17 cellular contexts compared by ENCODE assay signal in the genomic region with DNA sequence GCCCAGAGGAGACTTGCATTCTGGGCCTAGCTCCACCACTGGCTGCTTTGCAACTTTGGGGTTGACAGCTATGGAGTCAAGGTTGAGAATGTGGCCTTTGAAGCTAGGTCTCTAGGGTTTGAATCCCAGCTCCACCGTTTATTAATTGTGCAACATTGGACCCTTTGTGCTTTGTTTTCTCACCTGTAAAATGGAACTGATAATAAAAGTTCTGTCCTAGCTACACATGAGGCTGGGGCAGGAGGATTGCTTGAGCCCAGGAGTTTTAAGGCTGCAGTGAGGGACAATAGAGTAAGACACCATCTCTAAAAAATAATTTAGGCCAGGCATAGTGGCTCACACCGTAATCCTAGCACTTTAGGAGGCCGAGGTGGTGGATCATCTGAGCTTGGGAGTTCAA. TPM values are rescaled to one million over a fixed set of nuclear protein-coding genes. Genes with fewer than 3 reads are reported as not detected.
DNase-seq lines count a peak whose midpoint lies in the region; ATAC-seq lines count a peak whose summit lies in the region.
"Had no signal": no experiment of that assay in that cellular context is flagged by ENCODE, and none has a peak within 500 bp of the region (broad histone marks: within the 10 kb centered on the region; RNA-seq: fewer than 3 reads in every experiment).

No MANE protein-coding gene starts in this region.

- peaks cover 5% of the 10 kb centered on the region for H3K9me3 Mint-ChIP-seq in activated CD4-positive, alpha-beta T cell treated with anti-CD3 and anti-CD28 coated beads, Interleukin-2, amount 10 ng/mL, durations not matched to agents 24 days and 14 days
- H3K9me3 Mint-ChIP-seq in naive B cell = no peaks in the 10 kb centered on the region
- H3K9me3 Mint-ChIP-seq in T-helper 2 cell treated with Interferon-gamma antibody and Interleukin-4, amounts not matched to agents 5 μg/mL and 100 μg/mL, for 36 hours = no peaks in the 10 kb centered on the region
- H3K9me3 Mint-ChIP-seq: CD4-positive, alpha-beta T cell had no signal

- H3K27ac Mint-ChIP-seq in activated CD4-positive, alpha-beta T cell treated with anti-CD3 and anti-CD28 coated beads, Interleukin-2, amount 10 ng/mL, durations not matched to agents 24 days and 14 days = peak overlapping the region; percentile 57
- H3K27ac Mint-ChIP-seq in naive B cell = peak overlapping the region in 5 of 6 donors; percentile 61 to 100 (median 99)
- H3K27ac Mint-ChIP-seq in T-helper 2 cell treated with Interferon-gamma antibody and Interleukin-4, amounts not matched to agents 5 μg/mL and 100 μg/mL, for 36 hours = no peak overlapping the region

- H3K9ac ChIP-seq in NT2/D1 (ENCODE audit: insufficient read length, low read depth) (peak overlapping the region; percentile 12), stomach smooth muscle (ENCODE audit: low read length in 2 of 2) (no peak overlapping the region)

- intact Hi-C loops in activated CD4-positive, alpha-beta T cell treated with anti-CD3 and anti-CD28 coated beads, Interleukin-2, amount 10 ng/mL, durations not matched to agents 24 days and 14 days (cut with micrococcal nuclease) = no loop called here

- peaks cover 56% of the 10 kb centered on the region for H3K4me1 Mint-ChIP-seq in activated CD4-positive, alpha-beta T cell treated with anti-CD3 and anti-CD28 coated beads, Interleukin-2, amount 10 ng/mL, durations not matched to agents 24 days and 14 days
- H3K4me1 Mint-ChIP-seq in naive B cell = peaks cover 32 to 36% (median 33%) of the 10 kb centered on the region in 3 donors
- peaks cover 51% of the 10 kb centered on the region for H3K4me1 Mint-ChIP-seq in T-helper 2 cell treated with Interferon-gamma antibody and Interleukin-4, amounts not matched to agents 5 μg/mL and 100 μg/mL, for 36 hours (ENCODE audit: low read depth)

- peak overlapping the region; percentile 31 for H3K27ac ChIP-seq in stomach smooth muscle (ENCODE audit: low read length)

- H3K9me3 ChIP-seq in NT2/D1 (ENCODE audit: insufficient read depth, low read length) (no peaks in the 10 kb centered on the region), stomach smooth muscle (ENCODE audit: control insufficient read depth in 2 of 2, low read length in 2 of 2) (no peaks in the 10 kb centered on the region)
- H3K9me3 ChIP-seq: MG63 had no signal

- H3K27me3 Mint-ChIP-seq in activated CD4-positive, alpha-beta T cell treated with anti-CD3 and anti-CD28 coated beads, Interleukin-2, amount 10 ng/mL, durations not matched to agents 24 days and 14 days = peaks cover 31% of the 10 kb centered on the region
- H3K27me3 Mint-ChIP-seq in naive B cell = peaks cover 8 to 42% (median 19%) of the 10 kb centered on the region in 3 donors
- peaks cover 5% of the 10 kb centered on the region for H3K27me3 Mint-ChIP-seq in T-helper 2 cell treated with Interferon-gamma antibody and Interleukin-4, amounts not matched to agents 5 μg/mL and 100 μg/mL, for 36 hours (ENCODE audit: low read depth)
- H3K27me3 Mint-ChIP-seq: CD4-positive, alpha-beta T cell had no signal

- H3K4me3 Mint-ChIP-seq in activated CD4-positive, alpha-beta T cell treated with anti-CD3 and anti-CD28 coated beads, Interleukin-2, amount 10 ng/mL, durations not matched to agents 24 days and 14 days = no peak overlapping the region
- no peak overlapping the region for H3K4me3 Mint-ChIP-seq in naive B cell
- H3K4me3 Mint-ChIP-seq in T-helper 2 cell treated with Interferon-gamma antibody and Interleukin-4, amounts not matched to agents 5 μg/mL and 100 μg/mL, for 36 hours = no peak overlapping the region
- H3K4me3 Mint-ChIP-seq: CD4-positive, alpha-beta T cell had no signal

- H3K4me3 ChIP-seq in NT2/D1 (ENCODE audit: insufficient read length, low read depth) (no peak overlapping the region), stomach smooth muscle (ENCODE audit: low read length in 2 of 2) (no peak overlapping the region)
- H3K4me3 ChIP-seq: MG63 had no signal

- peaks cover 70% of the 10 kb centered on the region for H3K36me3 ChIP-seq in NT2/D1 (ENCODE audit: insufficient read depth, insufficient read length, low read length)
- no peaks in the 10 kb centered on the region for H3K36me3 ChIP-seq in stomach smooth muscle (ENCODE audit: control insufficient read depth in 2 of 2, insufficient read depth in 2 of 2, low read length in 2 of 2)
- H3K36me3 ChIP-seq: MG63 had no signal

- DNase-seq in activated CD4-positive, alpha-beta T cell treated with anti-CD3 and anti-CD28 coated beads, Interleukin-2, amount 10 ng/mL, durations not matched to agents 24 days and 14 days = no peak
- no peak for DNase-seq in activated CD4-positive, alpha-beta T cell treated with anti-CD3 and anti-CD28 coated beads for 4 hours
- DNase-seq in NT2/D1 (ENCODE audit: low read depth, low spot score) = no peak
- no peak for DNase-seq in naive B cell
- DNase-seq in central memory CD4-positive, alpha-beta T cell = no peak
- no peak for DNase-seq in T-helper 2 cell treated with Interferon-gamma antibody and Interleukin-4, amounts not matched to agents 5 μg/mL and 100 μg/mL, for 36 hours (ENCODE audit: low spot score)
- DNase-seq: 8988T; CD4-positive, alpha-beta T cell; EL; MG63; NCI-H1105 treated with DMSO at 0.1 percent for 48 hours; NCI-H187; NCI-H446 treated with DMSO at 0.1 percent for 48 hours; NCI-H82; SHP77 treated with DMSO at 0.1 percent for 48 hours had no signal

- ATAC-seq in naive B cell (ENCODE audit: low read depth in 2 of 2) (no peak), HG03045 (IDR thresholded peaks at IDR 0.05; ENCODE audit: unreplicated experiment) (no peak)

- no peaks in the 10 kb centered on the region for H3K36me3 Mint-ChIP-seq in activated CD4-positive, alpha-beta T cell treated with anti-CD3 and anti-CD28 coated beads, Interleukin-2, amount 10 ng/mL, durations not matched to agents 24 days and 14 days (ENCODE audit: low read depth)
- no peaks in the 10 kb centered on the region for H3K36me3 Mint-ChIP-seq in naive B cell
- no peaks in the 10 kb centered on the region for H3K36me3 Mint-ChIP-seq in T-helper 2 cell treated with Interferon-gamma antibody and Interleukin-4, amounts not matched to agents 5 μg/mL and 100 μg/mL, for 36 hours (ENCODE audit: low read depth)

- H3K27me3 ChIP-seq in NT2/D1 (ENCODE audit: insufficient read depth, insufficient read length) (no peaks in the 10 kb centered on the region), stomach smooth muscle (ENCODE audit: control insufficient read depth in 1 of 2, insufficient read depth in 2 of 2, low read length in 2 of 2) (no peaks in the 10 kb centered on the region)
- H3K27me3 ChIP-seq: MG63 had no signal

- peaks cover 53% of the 10 kb centered on the region for H3K4me1 ChIP-seq in NT2/D1 (ENCODE audit: insufficient read depth, insufficient read length)
- H3K4me1 ChIP-seq in stomach smooth muscle (ENCODE audit: control insufficient read depth, insufficient read depth, low read length) = peaks cover 51% of the 10 kb centered on the region

RNA-seq across cellular contexts. Expression of a gene that starts 15.2 kb away (rescaled TPM):
- total RNA-seq in activated CD4-positive, alpha-beta T cell treated with anti-CD3 and anti-CD28 coated beads, Interleukin-2, amount 10 ng/mL, durations not matched to agents 24 days and 14 days = 105 and 110 TPM in 2 replicates
- polyA plus RNA-seq in naive B cell (ENCODE audit: low read depth in 6 of 6) = 1 to 10 TPM in 4 of 6 donors, under 1 TPM in 2; 0.33 to 3.0 (median 1.4) TPM

RNA-seq across cellular contexts. Expression of a gene that starts 17.0 kb away (rescaled TPM):
- 0.24 and 0.84 TPM in 2 replicates for total RNA-seq in activated CD4-positive, alpha-beta T cell treated with anti-CD3 and anti-CD28 coated beads, Interleukin-2, amount 10 ng/mL, durations not matched to agents 24 days and 14 days
- polyA plus RNA-seq in naive B cell (ENCODE audit: low read depth in 6 of 6) = under 1 TPM in 2 of 6 donors, not detected in 4; 0.05 to 0.13 TPM

RNA-seq across cellular contexts. Expression of a gene that starts 38.3 kb away (rescaled TPM):
- total RNA-seq in activated CD4-positive, alpha-beta T cell treated with anti-CD3 and anti-CD28 coated beads, Interleukin-2, amount 10 ng/mL, durations not matched to agents 24 days and 14 days = not detected in 2 replicates
- polyA plus RNA-seq in naive B cell (ENCODE audit: low read depth in 6 of 6) = not detected

RNA-seq across cellular contexts. Expression of a gene that starts 44.7 kb away (rescaled TPM):
- total RNA-seq in activated CD4-positive, alpha-beta T cell treated with anti-CD3 and anti-CD28 coated beads, Interleukin-2, amount 10 ng/mL, durations not matched to agents 24 days and 14 days = 69.9 and 73.0 TPM in 2 replicates
- polyA plus RNA-seq in naive B cell (ENCODE audit: low read depth in 6 of 6) = 100 to 1,000 TPM in 5 of 6 donors, 10 to 100 TPM in 1; 99.5 to 139 (median 114) TPM

RNA-seq across cellular contexts. Expression of a gene that starts 45.7 kb away (rescaled TPM):
- total RNA-seq in activated CD4-positive, alpha-beta T cell treated with anti-CD3 and anti-CD28 coated beads, Interleukin-2, amount 10 ng/mL, durations not matched to agents 24 days and 14 days = 64.3 and 65.0 TPM in 2 replicates
- 1 to 10 TPM; 4.7 to 9.0 (median 6.1) TPM for polyA plus RNA-seq in naive B cell (ENCODE audit: low read depth in 6 of 6)
